Comparison of ENCODE assay signal across 8 cellular contexts in genomic region chr17:78323821-78324390, GRCh38. TPM values are rescaled to one million over a fixed set of nuclear protein-coding genes. Genes with fewer than 3 reads are reported as not detected.
DNase-seq lines count a peak whose midpoint lies in the region; ATAC-seq and TF ChIP-seq lines count a peak whose summit lies in the region.

No MANE protein-coding gene starts in this region.

- H3K4me1 ChIP-seq in CD8-positive, alpha-beta T cell (ENCODE audit: insufficient read depth, low read length): peaks cover 16% of the 10 kb centered on the region
- peaks cover 0 to 14% (median 6%) of the 10 kb centered on the region in 4 donors for H3K4me1 ChIP-seq in Peyer's patch
- peaks cover 7 to 9% of the 10 kb centered on the region in 2 donors for H3K4me1 ChIP-seq in esophagus (ENCODE audit: control insufficient read depth in 2 of 2, insufficient read depth in 2 of 2, low read length in 1 of 2)
- peaks cover 19% of the 10 kb centered on the region for H3K4me1 ChIP-seq in rectal smooth muscle tissue (ENCODE audit: control insufficient read depth, insufficient read depth, low read length)

- 52 to 63% methylated on average over 7 of the region's 7 CpGs for WGBS in esophagus, 2 donors

- intact Hi-C loops in CD8-positive, alpha-beta T cell (cut with DNase I, micrococcal nuclease): no loop called here

- no peak for DNase-seq in CD8-positive, alpha-beta T cell
- DNase-seq in Peyer's patch (no peak), nucleus accumbens (lab: John Stamatoyannopoulos, UW) (no peak)

- H3K4me3 Mint-ChIP-seq in CD8-positive, alpha-beta T cell: peak overlapping the region; percentile 63

- no peaks in the 10 kb centered on the region for H3K36me3 Mint-ChIP-seq in CD8-positive, alpha-beta T cell

- peak overlapping the region; percentile 19 for H3K27ac ChIP-seq in CD8-positive, alpha-beta T cell (ENCODE audit: low read depth, low read length)
- peak overlapping the region; percentile 59 to 82 (median 76) for H3K27ac ChIP-seq in Peyer's patch
- H3K27ac ChIP-seq in esophagus (ENCODE audit: low read depth in 2 of 2, low read length in 1 of 2): peak overlapping the region; percentile 74 to 82
- H3K27ac ChIP-seq in rectal smooth muscle tissue (ENCODE audit: low read depth, low read length): peak overlapping the region; percentile 95

- CTCF ChIA-PET in CD8-positive, alpha-beta T cell (lab: Charles Lee): interaction anchor here (0.6 to 2.1 kb wide), 2 partner anchors 12 to 37 kb away, joined by 3 to 5 read pairs; partner anchors contain the start of gene SOCS3

- peaks cover 15% of the 10 kb centered on the region for H3K4me1 Mint-ChIP-seq in CD8-positive, alpha-beta T cell (ENCODE audit: low read depth)

- no peak for TF ChIP-seq CTCF in CD8-positive, alpha-beta T cell (IDR thresholded peaks at IDR 0.05)
- no peak for TF ChIP-seq CTCF in Peyer's patch (IDR thresholded peaks at IDR 0.05)

- H3K9me3 ChIP-seq in CD8-positive, alpha-beta T cell (ENCODE audit: low read length): no peaks in the 10 kb centered on the region
- H3K9me3 ChIP-seq in Peyer's patch (no peaks in the 10 kb centered on the region), esophagus (ENCODE audit: control insufficient read depth in 2 of 2, insufficient read depth in 1 of 2, low read depth in 1 of 2, low read length in 1 of 2) (no peaks in the 10 kb centered on the region)

- H3K4me3 ChIP-seq in CD8-positive, alpha-beta T cell (ENCODE audit: low read depth, low read length): no peak overlapping the region
- H3K4me3 ChIP-seq in Peyer's patch (no peak overlapping the region), esophagus (ENCODE audit: low read depth in 1 of 2, low read length in 2 of 2) (no peak overlapping the region), rectal smooth muscle tissue (ENCODE audit: low read length) (peak overlapping the region; percentile 10)

- POLR2A ChIA-PET in CD8-positive, alpha-beta T cell (lab: Charles Lee): no interaction called here

- H3K9ac ChIP-seq in rectal smooth muscle tissue (ENCODE audit: low read length): no peak overlapping the region

- H3K27me3 ChIP-seq in CD8-positive, alpha-beta T cell (ENCODE audit: insufficient read depth, low read length): no peaks in the 10 kb centered on the region
- no peaks in the 10 kb centered on the region for H3K27me3 ChIP-seq in Peyer's patch
- no peaks in the 10 kb centered on the region for H3K27me3 ChIP-seq in esophagus (ENCODE audit: control insufficient read depth in 1 of 2, insufficient read depth in 2 of 2, low read length in 2 of 2)
- no peaks in the 10 kb centered on the region for H3K27me3 ChIP-seq in rectal smooth muscle tissue (ENCODE audit: control insufficient read depth, insufficient read depth, low read length)

- no peak for TF ChIP-seq POLR2A in Peyer's patch (IDR thresholded peaks at IDR 0.05)
- TF ChIP-seq POLR2A in GM18505 (IDR thresholded peaks at IDR 0.05; ENCODE audit: borderline replicate concordance, extremely low read depth, insufficient read depth, insufficient read length): no peak

- H3K36me3 ChIP-seq in CD8-positive, alpha-beta T cell (ENCODE audit: insufficient read depth, low read length): no peaks in the 10 kb centered on the region
- no peaks in the 10 kb centered on the region for H3K36me3 ChIP-seq in Peyer's patch
- no peaks in the 10 kb centered on the region for H3K36me3 ChIP-seq in esophagus (ENCODE audit: control insufficient read depth in 2 of 2, insufficient read depth in 2 of 2, low read length in 1 of 2)
- no peaks in the 10 kb centered on the region for H3K36me3 ChIP-seq in rectal smooth muscle tissue (ENCODE audit: control insufficient read depth, insufficient read depth, low read length)

- H3K27me3 Mint-ChIP-seq in CD8-positive, alpha-beta T cell (ENCODE audit: low read depth): no peaks in the 10 kb centered on the region

- no peak for ATAC-seq in CD8-positive, alpha-beta T cell
- no peak for ATAC-seq in HG03432 (IDR thresholded peaks at IDR 0.05; ENCODE audit: unreplicated experiment)
- ATAC-seq in GM18505 (IDR thresholded peaks at IDR 0.05; ENCODE audit: unreplicated experiment): no peak
- ATAC-seq in HG02678 (IDR thresholded peaks at IDR 0.05; ENCODE audit: unreplicated experiment): no peak

- no peaks in the 10 kb centered on the region for H3K9me3 Mint-ChIP-seq in CD8-positive, alpha-beta T cell

- no peak overlapping the region for H3K27ac Mint-ChIP-seq in CD8-positive, alpha-beta T cell

RNA-seq across cellular contexts. Expression of gene SOCS3, which starts 36.0 kb away (rescaled TPM):
- 100 to 1,000 TPM; 279 to 283 TPM for total RNA-seq in CD8-positive, alpha-beta T cell
- total RNA-seq in Peyer's patch: 100 to 1,000 TPM in 1 of 4 donors, 10 to 100 TPM in 2, 1 to 10 TPM in 1; 3.2 to 125 (median 20.8) TPM
- polyA plus RNA-seq in esophagus: 10 to 100 TPM in 1 of 2 donors, 1 to 10 TPM in 1; 6.6 to 20.1 TPM

RNA-seq across cellular contexts. Expression of gene PGS1, which starts 54.5 kb away (rescaled TPM):
- total RNA-seq in CD8-positive, alpha-beta T cell: 10 to 100 TPM; 34.6 to 36.3 TPM
- total RNA-seq in Peyer's patch: 100 to 1,000 TPM in 3 of 4 donors, 10 to 100 TPM in 1; 32.4 to 149 (median 116) TPM
- 10 to 100 TPM; 13.9 to 14.2 TPM for polyA plus RNA-seq in esophagus

Comparison
In these comparisons a context has a peak if more than half of its experiments do, and no peak if none do; other contexts are left out.
1. H3K27ac ChIP-seq: peak in every context shown above with its lines; median percentile 95 in rectal smooth muscle tissue; 78 in esophagus; 76 in Peyer's patch; 19 in CD8-positive, alpha-beta T cell.